Comparison of ENCODE assay signal across 8 cellular contexts in the genomic region with DNA sequence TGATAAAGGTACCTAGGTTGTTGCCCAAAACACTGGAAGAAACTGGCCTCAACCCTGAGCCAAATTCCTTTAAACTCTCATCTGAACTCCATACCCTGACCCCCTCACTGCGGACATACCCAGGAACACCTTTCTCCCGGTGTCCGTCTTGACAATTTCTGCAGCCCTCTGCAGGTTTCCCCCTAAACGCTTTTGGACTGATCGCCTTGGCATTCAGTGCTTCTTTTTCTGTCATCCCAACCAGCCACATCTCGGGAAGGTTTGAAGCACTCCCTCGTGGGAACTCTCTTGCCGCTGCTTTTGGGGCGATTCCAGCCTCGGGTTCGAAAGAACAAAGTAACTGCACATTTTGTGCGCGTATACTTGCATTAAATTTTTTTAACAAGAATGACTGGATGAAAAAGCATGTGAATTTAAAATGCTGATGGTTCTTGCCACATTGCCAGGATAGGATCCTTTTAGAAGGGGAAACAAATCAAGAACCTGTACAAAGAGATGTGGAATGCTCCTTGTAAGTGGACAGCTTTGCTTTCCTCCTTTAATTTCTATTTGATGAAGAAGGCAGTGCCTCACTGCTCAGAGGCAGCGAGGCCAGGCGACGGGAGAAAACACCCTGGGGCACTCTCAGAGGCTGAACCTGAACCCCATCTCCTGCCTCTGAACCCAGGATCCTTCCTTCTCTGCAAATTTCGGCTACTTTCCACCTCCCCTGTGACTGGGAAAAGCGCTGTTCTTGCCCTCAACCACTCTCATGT. TPM values are rescaled to one million over a fixed set of nuclear protein-coding genes. Genes with fewer than 3 reads are reported as not detected.
DNase-seq lines count a peak whose midpoint lies in the region; ATAC-seq and TF ChIP-seq lines count a peak whose summit lies in the region.

No MANE protein-coding gene starts in this region.

- H3K4me1 Mint-ChIP-seq in Caco-2 (ENCODE audit: low read depth, unreplicated experiment) (peaks cover 24% of the 10 kb centered on the region), neural crest cell (peaks cover 42% of the 10 kb centered on the region)

- H3K27me3 Mint-ChIP-seq in Caco-2 (ENCODE audit: insufficient read depth, unreplicated experiment) (no peaks in the 10 kb centered on the region), neural crest cell (ENCODE audit: low read depth) (no peaks in the 10 kb centered on the region)

- H3K36me3 ChIP-seq in Caco-2 (ENCODE audit: control insufficient read depth, insufficient read depth, low read length) (no peaks in the 10 kb centered on the region), RWPE2 (ENCODE audit: low read depth) (peaks cover 22% of the 10 kb centered on the region), WERI-Rb-1 (no peaks in the 10 kb centered on the region)

- intact Hi-C loops in Caco-2 (cut with micrococcal nuclease; ENCODE audit: unreplicated experiment): loop anchor here (2.0 kb wide), 3 partner anchors 41 to 95 kb away; no protein-coding TSS in a partner anchor

- DNase-seq in Caco-2: no peak
- DNase-seq in HFF-Myc (ENCODE audit: extremely low read depth, low read depth): no peak
- no peak for DNase-seq in RWPE2 (ENCODE audit: low spot score)
- no peak for DNase-seq in neural crest cell (ENCODE audit: low read depth, low spot score)
- no peak for DNase-seq in NCI-H1436 treated with DMSO at 0.1 percent for 48 hours (lab: John Stamatoyannopoulos, UW)
- no peak for DNase-seq in WERI-Rb-1

- H3K9me3 ChIP-seq in Caco-2 (no peaks in the 10 kb centered on the region), RWPE2 (ENCODE audit: severe bottlenecking) (no peaks in the 10 kb centered on the region), WERI-Rb-1 (ENCODE audit: severe bottlenecking) (no peaks in the 10 kb centered on the region)

- H3K27ac ChIP-seq in RWPE2 (ENCODE audit: poor library complexity, severe bottlenecking): peak overlapping the region; percentile 77
- no peak overlapping the region for H3K27ac ChIP-seq in WERI-Rb-1

- CTCF ChIA-PET in Caco-2 (lab: Charles Lee): no interaction called here

- H3K4me1 ChIP-seq in Caco-2: peaks cover 20% of the 10 kb centered on the region
- peaks cover 3% of the 10 kb centered on the region for H3K4me1 ChIP-seq in RWPE2 (ENCODE audit: insufficient read depth, poor library complexity, severe bottlenecking)

- H3K9me3 Mint-ChIP-seq in Caco-2 (ENCODE audit: unreplicated experiment): no peaks in the 10 kb centered on the region
- H3K9me3 Mint-ChIP-seq in neural crest cell: peaks cover 2% of the 10 kb centered on the region

- peak overlapping the region; percentile 100 for H3K27ac Mint-ChIP-seq in Caco-2 (ENCODE audit: unreplicated experiment)
- H3K27ac Mint-ChIP-seq in neural crest cell (ENCODE audit: unreplicated experiment): peak overlapping the region; percentile 98

- ATAC-seq in RWPE2 (ENCODE audit: low read depth) (peak; percentile 9), esophagus mucosa (peak; percentile 28), HG03378 (IDR thresholded peaks at IDR 0.05; ENCODE audit: unreplicated experiment) (no peak)

- H3K4me3 Mint-ChIP-seq in Caco-2 (ENCODE audit: unreplicated experiment): peak overlapping the region; percentile 100
- H3K4me3 Mint-ChIP-seq in neural crest cell: peak overlapping the region; percentile 99

- H3K36me3 Mint-ChIP-seq in Caco-2 (ENCODE audit: insufficient read depth, unreplicated experiment) (peaks cover 31% of the 10 kb centered on the region), neural crest cell (ENCODE audit: low read depth) (peaks cover 27% of the 10 kb centered on the region)

- no peak for TF ChIP-seq CTCF in Caco-2 (IDR thresholded peaks at IDR 0.05; ENCODE audit: insufficient read depth in 1 of 2, low read depth in 1 of 2, low read length in 1 of 2, severe bottlenecking in 1 of 2, unreplicated experiment in 1 of 2)
- TF ChIP-seq CTCF in HFF-Myc (IDR thresholded peaks at IDR 0.05; ENCODE audit: low read depth, low read length, missing control alignments): no peak
- no peak for TF ChIP-seq CTCF in RWPE2 (IDR thresholded peaks at IDR 0.05; ENCODE audit: poor library complexity, severe bottlenecking)
- TF ChIP-seq CTCF in neural crest cell (conservative IDR thresholded peaks at IDR 0.05): no peak
- TF ChIP-seq CTCF in WERI-Rb-1 (IDR thresholded peaks at IDR 0.05; ENCODE audit: low read depth, low read length): no peak

- TSS peak; percentile 58 for BruUV-seq in Caco-2 (replicated peaks; lab: Mats Ljungman, UMichigan)

- H3K4me3 ChIP-seq in Caco-2 (ENCODE audit: low read depth, low read length): peak overlapping the region; percentile 89
- peak overlapping the region; percentile 80 for H3K4me3 ChIP-seq in HFF-Myc (replicated peaks; ENCODE audit: low read depth, low read length)
- H3K4me3 ChIP-seq in RWPE2 (ENCODE audit: severe bottlenecking): peak overlapping the region; percentile 75
- H3K4me3 ChIP-seq in WERI-Rb-1 (ENCODE audit: low read depth, low read length): no peak overlapping the region

- H3K27me3 ChIP-seq in Caco-2 (replicated peaks; ENCODE audit: control insufficient read depth, insufficient read depth, low read length) (no peaks in the 10 kb centered on the region), RWPE2 (ENCODE audit: insufficient read depth, poor library complexity, severe bottlenecking) (no peaks in the 10 kb centered on the region), WERI-Rb-1 (ENCODE audit: insufficient read depth, low read depth, severe bottlenecking) (no peaks in the 10 kb centered on the region)

- POLR2A ChIA-PET in Caco-2 (lab: Charles Lee): interaction anchor here (1.0 kb wide), 1 partner anchor 49 kb away, joined by 4 read pairs; the partner anchor contains the start of gene FBXW2

RNA-seq across cellular contexts. Expression of gene PSMD5, which starts 0.6 kb away (rescaled TPM):
- total RNA-seq in Caco-2 (2022): 53.7 and 68.1 TPM in 2 replicates
- 45.2 TPM for total RNA-seq in esophagus mucosa
- total RNA-seq in neural crest cell: 54.3 and 54.5 TPM in 2 replicates

RNA-seq across cellular contexts. Expression of gene PHF19, which starts 34.9 kb away (rescaled TPM):
- total RNA-seq in Caco-2 (2022) (75.9 and 76.3 TPM in 2 replicates), esophagus mucosa (25.3 TPM), neural crest cell (100.0 and 110 TPM in 2 replicates)

RNA-seq across cellular contexts. Expression of gene FBXW2, which starts 48.9 kb away (rescaled TPM):
- 72.7 and 74.3 TPM in 2 replicates for total RNA-seq in Caco-2 (2022)
- 34.7 TPM for total RNA-seq in esophagus mucosa
- 63.3 and 65.4 TPM in 2 replicates for total RNA-seq in neural crest cell
